In the genomic region with DNA sequence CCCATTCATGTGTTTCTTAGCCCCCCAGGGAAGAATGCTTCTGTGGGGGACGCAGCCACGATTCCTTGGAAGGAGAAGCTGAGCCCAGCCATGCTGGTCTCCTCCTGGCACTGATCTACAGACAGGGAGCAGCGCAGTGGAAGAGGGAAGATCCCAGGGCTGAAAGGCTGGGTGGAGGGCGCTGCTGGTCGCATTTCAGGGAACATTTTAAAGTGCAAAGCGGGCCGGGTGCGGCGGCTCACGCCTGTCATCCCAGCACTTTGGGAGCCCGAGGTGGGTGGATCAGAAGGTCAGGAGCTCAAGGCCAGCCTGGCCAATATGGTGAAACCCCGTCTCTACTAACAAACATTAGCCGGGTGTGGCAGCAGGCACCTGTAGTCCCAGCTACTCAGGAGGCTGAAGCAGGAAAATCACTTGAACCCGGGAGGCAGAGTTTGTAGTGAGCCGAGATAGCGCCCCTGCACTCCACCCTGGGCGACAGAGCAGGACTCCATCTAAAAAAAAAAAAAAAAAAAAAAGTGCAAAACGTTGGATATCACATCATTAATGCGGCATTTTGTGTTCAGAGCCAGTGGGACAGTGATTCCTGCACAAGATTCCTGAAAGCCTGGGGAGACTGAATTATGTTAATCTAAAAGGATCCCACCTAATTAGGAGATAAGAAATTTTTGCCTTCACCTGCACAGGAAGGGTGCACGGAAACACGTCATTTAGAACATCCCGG, we compare ENCODE assay signal across 2 cellular contexts.
TF ChIP-seq lines count a peak whose summit lies in the region.

No MANE protein-coding gene starts in this region.

TF ChIP-seq in HEK293T, 16 proteins besides CTCF, POLR2A, EP300 and RAD21:
- TF ChIP-seq CTBP1 (IDR thresholded peaks at IDR 0.05; ENCODE audit: borderline replicate concordance) (no peak), ELF4 (IDR thresholded peaks at IDR 0.05) (no peak), NFRKB (IDR thresholded peaks at IDR 0.05) (no peak), ZNF384 (IDR thresholded peaks at IDR 0.05) (peak; percentile 87)

TF ChIP-seq in K562, 482 proteins besides CTCF, POLR2A, EP300 and RAD21:
- TF ChIP-seq POLR2AphosphoS5 (IDR thresholded peaks at IDR 0.05; ENCODE audit: control insufficient read depth, insufficient read depth, low read depth, low read length) (no peak), ZNF512 (tag; IDR thresholded peaks at IDR 0.05) (0 out of 2 replicates have a peak, but pooled peaks have one; percentile 25), PCBP2 (IDR thresholded peaks at IDR 0.05; ENCODE audit: low read depth, low read length, poor library complexity, severe bottlenecking) (no peak), ZFPM2 (CRISPR knock-in tag; IDR thresholded peaks at IDR 0.05) (no peak), HDAC8 (tag; IDR thresholded peaks at IDR 0.05) (no peak), DIDO1 (tag; IDR thresholded peaks at IDR 0.05; ENCODE audit: low read depth) (no peak), HEY1 (CRISPR knock-in tag; IDR thresholded peaks at IDR 0.05; ENCODE audit: borderline replicate concordance) (no peak), TFAM (CRISPR knock-in tag; conservative IDR thresholded peaks at IDR 0.05) (no peak), ARID2 (IDR thresholded peaks at IDR 0.05) (no peak), NR2C2 (CRISPR knock-in tag; IDR thresholded peaks at IDR 0.05) (no peak), NR2C2 (tag; IDR thresholded peaks at IDR 0.05) (no peak), ZNF583 (CRISPR knock-in tag; IDR thresholded peaks at IDR 0.05) (no peak), SIX5 (IDR thresholded peaks at IDR 0.05; ENCODE audit: borderline replicate concordance in 1 of 2, insufficient read depth in 1 of 2, low read depth in 1 of 2, low read length in 2 of 2) (no peak), ZEB2 (IDR thresholded peaks at IDR 0.05) (0 out of 2 replicates have a peak, but pooled peaks have one; percentile 19), RBM22 (IDR thresholded peaks at IDR 0.05; ENCODE audit: low read depth, low read length, poor library complexity, severe bottlenecking) (no peak), BRD9 (IDR thresholded peaks at IDR 0.05; ENCODE audit: low read depth, partially characterized antibody) (no peak), ERF (CRISPR knock-in tag; IDR thresholded peaks at IDR 0.05) (no peak), NFE2 (IDR thresholded peaks at IDR 0.05; ENCODE audit: low read depth) (no peak), ZFX (CRISPR knock-in tag; IDR thresholded peaks at IDR 0.05) (no peak), KLF10 (CRISPR knock-in tag; IDR thresholded peaks at IDR 0.05) (no peak), TOE1 (IDR thresholded peaks at IDR 0.05; ENCODE audit: borderline replicate concordance) (no peak), TOE1 (CRISPR knock-in tag; IDR thresholded peaks at IDR 0.05; ENCODE audit: borderline replicate concordance, low read depth) (no peak), FUS (optimal IDR thresholded peaks at IDR 0.05; ENCODE audit: low read depth, low read length) (no peak), ZBTB49 (CRISPR knock-in tag; IDR thresholded peaks at IDR 0.05; ENCODE audit: borderline replicate concordance) (no peak), HDAC2 (IDR thresholded peaks at IDR 0.05) (no peak), GATAD2B (IDR thresholded peaks at IDR 0.05; ENCODE audit: borderline replicate concordance) (no peak), CHD4 (IDR thresholded peaks at IDR 0.05; ENCODE audit: insufficient read depth, insufficient replicate concordance, low read depth, low read length, poor library complexity, severe bottlenecking) (no peak), DPF2 (IDR thresholded peaks at IDR 0.05) (0 out of 2 replicates have a peak, but pooled peaks have one; percentile 43), NCOA1 (IDR thresholded peaks at IDR 0.05; ENCODE audit: low read depth) (no peak), RBBP5 (IDR thresholded peaks at IDR 0.05; ENCODE audit: borderline replicate concordance, insufficient read depth, low read length, poor library complexity, severe bottlenecking) (no peak), TEAD2 (tag; IDR thresholded peaks at IDR 0.05) (no peak), FOS (IDR thresholded peaks at IDR 0.05; ENCODE audit: extremely low read depth, insufficient read length) (no peak), E2F3 (CRISPR knock-in tag; IDR thresholded peaks at IDR 0.05) (no peak), BCOR (IDR thresholded peaks at IDR 0.05) (peak; percentile 51)
- TF ChIP-seq, protein P1, sequence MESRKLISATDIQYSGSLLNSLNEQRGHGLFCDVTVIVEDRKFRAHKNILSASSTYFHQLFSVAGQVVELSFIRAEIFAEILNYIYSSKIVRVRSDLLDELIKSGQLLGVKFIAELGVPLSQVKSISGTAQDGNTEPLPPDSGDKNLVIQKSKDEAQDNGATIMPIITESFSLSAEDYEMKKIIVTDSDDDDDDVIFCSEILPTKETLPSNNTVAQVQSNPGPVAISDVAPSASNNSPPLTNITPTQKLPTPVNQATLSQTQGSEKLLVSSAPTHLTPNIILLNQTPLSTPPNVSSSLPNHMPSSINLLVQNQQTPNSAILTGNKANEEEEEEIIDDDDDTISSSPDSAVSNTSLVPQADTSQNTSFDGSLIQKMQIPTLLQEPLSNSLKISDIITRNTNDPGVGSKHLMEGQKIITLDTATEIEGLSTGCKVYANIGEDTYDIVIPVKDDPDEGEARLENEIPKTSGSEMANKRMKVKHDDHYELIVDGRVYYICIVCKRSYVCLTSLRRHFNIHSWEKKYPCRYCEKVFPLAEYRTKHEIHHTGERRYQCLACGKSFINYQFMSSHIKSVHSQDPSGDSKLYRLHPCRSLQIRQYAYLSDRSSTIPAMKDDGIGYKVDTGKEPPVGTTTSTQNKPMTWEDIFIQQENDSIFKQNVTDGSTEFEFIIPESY (CRISPR knock-in tag; IDR thresholded peaks at IDR 0.05) = 0 out of 2 replicates have a peak, but pooled peaks have one; percentile 8
- TF ChIP-seq, protein P2, sequence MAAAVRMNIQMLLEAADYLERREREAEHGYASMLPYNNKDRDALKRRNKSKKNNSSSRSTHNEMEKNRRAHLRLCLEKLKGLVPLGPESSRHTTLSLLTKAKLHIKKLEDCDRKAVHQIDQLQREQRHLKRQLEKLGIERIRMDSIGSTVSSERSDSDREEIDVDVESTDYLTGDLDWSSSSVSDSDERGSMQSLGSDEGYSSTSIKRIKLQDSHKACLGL (CRISPR knock-in tag; IDR thresholded peaks at IDR 0.05; ENCODE audit: borderline replicate concordance, poor library complexity, severe bottlenecking) = no peak
- TF ChIP-seq, protein P3, sequence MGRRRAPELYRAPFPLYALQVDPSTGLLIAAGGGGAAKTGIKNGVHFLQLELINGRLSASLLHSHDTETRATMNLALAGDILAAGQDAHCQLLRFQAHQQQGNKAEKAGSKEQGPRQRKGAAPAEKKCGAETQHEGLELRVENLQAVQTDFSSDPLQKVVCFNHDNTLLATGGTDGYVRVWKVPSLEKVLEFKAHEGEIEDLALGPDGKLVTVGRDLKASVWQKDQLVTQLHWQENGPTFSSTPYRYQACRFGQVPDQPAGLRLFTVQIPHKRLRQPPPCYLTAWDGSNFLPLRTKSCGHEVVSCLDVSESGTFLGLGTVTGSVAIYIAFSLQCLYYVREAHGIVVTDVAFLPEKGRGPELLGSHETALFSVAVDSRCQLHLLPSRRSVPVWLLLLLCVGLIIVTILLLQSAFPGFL (CRISPR knock-in tag; IDR thresholded peaks at IDR 0.05) = no peak
- TF ChIP-seq, protein P4, sequence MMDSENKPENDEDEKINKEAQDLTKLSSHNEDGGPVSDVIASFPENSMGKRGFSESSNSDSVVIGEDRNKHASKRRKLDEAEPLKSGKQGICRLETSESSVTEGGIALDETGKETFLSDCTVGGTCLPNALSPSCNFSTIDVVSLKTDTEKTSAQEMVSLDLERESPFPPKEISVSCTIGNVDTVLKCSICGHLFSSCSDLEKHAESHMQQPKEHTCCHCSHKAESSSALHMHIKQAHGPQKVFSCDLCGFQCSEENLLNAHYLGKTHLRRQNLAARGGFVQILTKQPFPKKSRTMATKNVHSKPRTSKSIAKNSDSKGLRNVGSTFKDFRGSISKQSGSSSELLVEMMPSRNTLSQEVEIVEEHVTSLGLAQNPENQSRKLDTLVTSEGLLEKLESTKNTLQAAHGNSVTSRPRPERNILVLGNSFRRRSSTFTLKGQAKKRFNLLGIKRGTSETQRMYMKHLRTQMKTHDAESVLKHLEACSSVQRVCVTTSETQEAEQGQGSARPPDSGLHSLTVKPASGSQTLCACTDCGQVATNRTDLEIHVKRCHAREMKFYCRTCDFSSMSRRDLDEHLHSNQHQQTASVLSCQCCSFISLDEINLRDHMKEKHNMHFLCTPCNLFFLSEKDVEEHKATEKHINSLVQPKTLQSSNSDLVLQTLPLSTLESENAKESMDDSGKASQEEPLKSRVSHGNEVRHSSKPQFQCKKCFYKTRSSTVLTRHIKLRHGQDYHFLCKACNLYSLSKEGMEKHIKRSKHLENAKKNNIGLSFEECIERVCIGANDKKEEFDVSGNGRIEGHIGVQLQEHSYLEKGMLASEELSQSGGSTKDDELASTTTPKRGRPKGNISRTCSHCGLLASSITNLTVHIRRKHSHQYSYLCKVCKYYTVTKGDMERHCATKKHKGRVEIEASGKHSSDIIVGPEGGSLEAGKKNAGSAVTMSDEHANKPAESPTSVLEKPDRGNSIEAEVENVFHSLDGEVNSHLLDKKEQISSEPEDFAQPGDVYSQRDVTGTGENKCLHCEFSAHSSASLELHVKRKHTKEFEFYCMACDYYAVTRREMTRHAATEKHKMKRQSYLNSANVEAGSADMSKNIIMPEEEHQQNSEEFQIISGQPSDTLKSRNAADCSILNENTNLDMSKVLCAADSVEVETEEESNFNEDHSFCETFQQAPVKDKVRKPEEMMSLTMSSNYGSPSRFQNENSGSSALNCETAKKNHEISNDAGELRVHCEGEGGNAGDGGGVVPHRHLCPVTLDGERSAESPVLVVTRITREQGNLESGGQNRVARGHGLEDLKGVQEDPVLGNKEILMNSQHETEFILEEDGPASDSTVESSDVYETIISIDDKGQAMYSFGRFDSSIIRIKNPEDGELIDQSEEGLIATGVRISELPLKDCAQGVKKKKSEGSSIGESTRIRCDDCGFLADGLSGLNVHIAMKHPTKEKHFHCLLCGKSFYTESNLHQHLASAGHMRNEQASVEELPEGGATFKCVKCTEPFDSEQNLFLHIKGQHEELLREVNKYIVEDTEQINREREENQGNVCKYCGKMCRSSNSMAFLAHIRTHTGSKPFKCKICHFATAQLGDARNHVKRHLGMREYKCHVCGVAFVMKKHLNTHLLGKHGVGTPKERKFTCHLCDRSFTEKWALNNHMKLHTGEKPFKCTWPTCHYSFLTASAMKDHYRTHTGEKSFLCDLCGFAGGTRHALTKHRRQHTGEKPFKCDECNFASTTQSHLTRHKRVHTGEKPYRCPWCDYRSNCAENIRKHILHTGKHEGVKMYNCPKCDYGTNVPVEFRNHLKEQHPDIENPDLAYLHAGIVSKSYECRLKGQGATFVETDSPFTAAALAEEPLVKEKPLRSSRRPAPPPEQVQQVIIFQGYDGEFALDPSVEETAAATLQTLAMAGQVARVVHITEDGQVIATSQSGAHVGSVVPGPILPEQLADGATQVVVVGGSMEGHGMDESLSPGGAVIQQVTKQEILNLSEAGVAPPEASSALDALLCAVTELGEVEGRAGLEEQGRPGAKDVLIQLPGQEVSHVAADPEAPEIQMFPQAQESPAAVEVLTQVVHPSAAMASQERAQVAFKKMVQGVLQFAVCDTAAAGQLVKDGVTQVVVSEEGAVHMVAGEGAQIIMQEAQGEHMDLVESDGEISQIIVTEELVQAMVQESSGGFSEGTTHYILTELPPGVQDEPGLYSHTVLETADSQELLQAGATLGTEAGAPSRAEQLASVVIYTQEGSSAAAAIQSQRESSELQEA (IDR thresholded peaks at IDR 0.05; ENCODE audit: low read depth) = no peak
- TF ChIP-seq, protein P5, sequence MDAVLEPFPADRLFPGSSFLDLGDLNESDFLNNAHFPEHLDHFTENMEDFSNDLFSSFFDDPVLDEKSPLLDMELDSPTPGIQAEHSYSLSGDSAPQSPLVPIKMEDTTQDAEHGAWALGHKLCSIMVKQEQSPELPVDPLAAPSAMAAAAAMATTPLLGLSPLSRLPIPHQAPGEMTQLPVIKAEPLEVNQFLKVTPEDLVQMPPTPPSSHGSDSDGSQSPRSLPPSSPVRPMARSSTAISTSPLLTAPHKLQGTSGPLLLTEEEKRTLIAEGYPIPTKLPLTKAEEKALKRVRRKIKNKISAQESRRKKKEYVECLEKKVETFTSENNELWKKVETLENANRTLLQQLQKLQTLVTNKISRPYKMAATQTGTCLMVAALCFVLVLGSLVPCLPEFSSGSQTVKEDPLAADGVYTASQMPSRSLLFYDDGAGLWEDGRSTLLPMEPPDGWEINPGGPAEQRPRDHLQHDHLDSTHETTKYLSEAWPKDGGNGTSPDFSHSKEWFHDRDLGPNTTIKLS (IDR thresholded peaks at IDR 0.05; ENCODE audit: borderline replicate concordance, low read depth) = no peak
- TF ChIP-seq, protein P6, sequence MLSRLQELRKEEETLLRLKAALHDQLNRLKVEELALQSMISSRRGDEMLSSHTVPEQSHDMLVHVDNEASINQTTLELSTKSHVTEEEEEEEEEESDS (CRISPR knock-in tag; IDR thresholded peaks at IDR 0.05) = no peak
